In the genomic region with DNA sequence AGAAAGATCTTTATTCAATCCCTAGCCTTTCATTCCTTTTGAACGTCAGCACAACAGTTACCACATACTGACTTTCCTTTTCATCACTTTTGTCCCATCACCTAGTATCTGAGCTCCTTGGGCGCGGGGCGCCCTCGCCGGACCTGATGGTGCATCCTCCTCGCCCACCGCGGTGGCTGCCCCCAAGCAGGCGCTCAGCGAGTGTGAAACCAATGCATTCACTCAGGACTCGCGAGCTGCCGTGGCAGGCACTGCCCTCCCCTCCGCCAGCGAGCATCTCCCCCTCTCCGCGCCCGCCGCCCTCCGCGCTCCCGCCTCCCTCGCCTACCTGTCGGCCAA, we compare ENCODE assay signal across 8 cellular contexts. TPM values are rescaled to one million over a fixed set of nuclear protein-coding genes. Genes with fewer than 3 reads are reported as not detected.
DNase-seq lines count a peak whose midpoint lies in the region; ATAC-seq, FAIRE-seq and TF ChIP-seq lines count a peak whose summit lies in the region.

No MANE protein-coding gene starts in this region.

- no peaks in the 10 kb centered on the region for H3K9me3 Mint-ChIP-seq in activated CD8-positive, alpha-beta T cell treated with anti-CD3 and anti-CD28 coated beads for 36 hours
- no peaks in the 10 kb centered on the region for H3K9me3 Mint-ChIP-seq in activated CD8-positive, alpha-beta T cell treated with anti-CD3 and anti-CD28 coated beads, Interleukin-2, amount 10 ng/mL, durations not matched to agents 7 days and 5 days (ENCODE audit: insufficient read depth)

- H3K4me3 Mint-ChIP-seq in activated CD8-positive, alpha-beta T cell treated with anti-CD3 and anti-CD28 coated beads for 36 hours, result no peak overlapping the region
- no peak overlapping the region for H3K4me3 Mint-ChIP-seq in activated CD8-positive, alpha-beta T cell treated with anti-CD3 and anti-CD28 coated beads, Interleukin-2, amount 10 ng/mL, durations not matched to agents 7 days and 5 days

- CTCF ChIA-PET in endothelial cell of umbilical vein (lab: Charles Lee), result interaction anchor here (0.9 to 2.1 kb wide), 13 partner anchors 10 to 127 kb away, joined by 3 to 9 read pairs (median 3); a partner anchor contains a TSS
- CTCF ChIA-PET in activated CD8-positive, alpha-beta T cell treated with anti-CD3 and anti-CD28 coated beads for 36 hours (lab: Charles Lee), result interaction anchor here (0.8 to 2.1 kb wide), 10 partner anchors 11 to 216 kb away, joined by 3 to 6 read pairs (median 4); a partner anchor contains a TSS
- CTCF ChIA-PET in activated CD8-positive, alpha-beta T cell treated with anti-CD3 and anti-CD28 coated beads, Interleukin-2, amount 10 ng/mL, durations not matched to agents 7 days and 5 days (lab: Charles Lee), result interaction anchor here (0.8 to 3.4 kb wide), 6 partner anchors 11 to 63 kb away, joined by 3 to 14 read pairs (median 4); a partner anchor contains a TSS

- POLR2A ChIA-PET in endothelial cell of umbilical vein (lab: Charles Lee), result no interaction called here
- POLR2A ChIA-PET in activated CD8-positive, alpha-beta T cell treated with anti-CD3 and anti-CD28 coated beads for 36 hours (lab: Charles Lee), result interaction anchor here (0.7 to 2.9 kb wide), 14 partner anchors 9 to 1307 kb away, joined by 3 to 14 read pairs (median 3); a partner anchor contains a TSS
- POLR2A ChIA-PET in activated CD8-positive, alpha-beta T cell treated with anti-CD3 and anti-CD28 coated beads, Interleukin-2, amount 10 ng/mL, durations not matched to agents 7 days and 5 days (lab: Charles Lee), result interaction anchor here (0.8 to 2.2 kb wide), 13 partner anchors 10 to 176 kb away, joined by 3 to 8 read pairs (median 4); a partner anchor contains a TSS

- peak overlapping the region; percentile 92 for H3K4me2 ChIP-seq in endothelial cell of umbilical vein (ENCODE audit: insufficient read depth, low read length)

- FAIRE-seq in endothelial cell of umbilical vein (lab: Jason Lieb, UNC) (peak; percentile 38), frontal cortex (lab: Jason Lieb, UNC) (no peak)

- no peaks in the 10 kb centered on the region for H3K27me3 Mint-ChIP-seq in activated CD8-positive, alpha-beta T cell treated with anti-CD3 and anti-CD28 coated beads for 36 hours
- no peaks in the 10 kb centered on the region for H3K27me3 Mint-ChIP-seq in activated CD8-positive, alpha-beta T cell treated with anti-CD3 and anti-CD28 coated beads, Interleukin-2, amount 10 ng/mL, durations not matched to agents 7 days and 5 days (ENCODE audit: low read depth)

- H3K4me1 ChIP-seq in endothelial cell of umbilical vein (ENCODE audit: control insufficient read depth, extremely low read depth, insufficient read depth, low read length) (peaks cover 11% of the 10 kb centered on the region), neuron (ENCODE audit: insufficient read depth, low read length) (peaks cover 26% of the 10 kb centered on the region)

- no peaks in the 10 kb centered on the region for H3K27me3 ChIP-seq in endothelial cell of umbilical vein (ENCODE audit: control insufficient read depth in 2 of 2, insufficient read depth in 2 of 2, low read length in 2 of 2)
- no peaks in the 10 kb centered on the region for H3K27me3 ChIP-seq in neuron (ENCODE audit: insufficient read depth, low read length)

- peak overlapping the region; percentile 71 for H3K9ac ChIP-seq in endothelial cell of umbilical vein (replicated peaks; ENCODE audit: extremely low read depth, insufficient read depth, low read length)

- H3K27ac Mint-ChIP-seq in activated CD8-positive, alpha-beta T cell treated with anti-CD3 and anti-CD28 coated beads for 36 hours, result no peak overlapping the region
- H3K27ac Mint-ChIP-seq in activated CD8-positive, alpha-beta T cell treated with anti-CD3 and anti-CD28 coated beads, Interleukin-2, amount 10 ng/mL, durations not matched to agents 7 days and 5 days, result no peak overlapping the region

- peaks cover 3% of the 10 kb centered on the region for H4K20me1 ChIP-seq in endothelial cell of umbilical vein (replicated peaks; ENCODE audit: control insufficient read depth, extremely low read depth, insufficient read depth, low read length)

- H3K9me3 ChIP-seq in endothelial cell of umbilical vein (replicated peaks; ENCODE audit: control insufficient read depth, insufficient read depth, low read length) (no peaks in the 10 kb centered on the region), neuron (ENCODE audit: low read length) (no peaks in the 10 kb centered on the region)

- peaks cover 43% of the 10 kb centered on the region for H3K79me2 ChIP-seq in endothelial cell of umbilical vein (ENCODE audit: control insufficient read depth, insufficient read depth, low read length)

- TF ChIP-seq POLR2A in endothelial cell of umbilical vein (IDR thresholded peaks at IDR 0.05; ENCODE audit: low read depth, low read length), result no peak

- H3K36me3 Mint-ChIP-seq in activated CD8-positive, alpha-beta T cell treated with anti-CD3 and anti-CD28 coated beads for 36 hours (ENCODE audit: low read depth), result peaks cover 16% of the 10 kb centered on the region
- H3K36me3 Mint-ChIP-seq in activated CD8-positive, alpha-beta T cell treated with anti-CD3 and anti-CD28 coated beads, Interleukin-2, amount 10 ng/mL, durations not matched to agents 7 days and 5 days (ENCODE audit: low read depth), result peaks cover 21% of the 10 kb centered on the region

- intact Hi-C loops in endothelial cell of umbilical vein (cut with micrococcal nuclease), result no loop called here
- intact Hi-C loops in activated CD8-positive, alpha-beta T cell treated with anti-CD3 and anti-CD28 coated beads for 36 hours (cut with micrococcal nuclease), result no loop called here

- peak; percentile 30 for ATAC-seq in GM19463 (IDR thresholded peaks at IDR 0.05; ENCODE audit: unreplicated experiment)
- ATAC-seq in activated CD8-positive, alpha-beta T cell treated with anti-CD3 and anti-CD28 coated beads for 36 hours, result no peak
- no peak for ATAC-seq in activated CD8-positive, alpha-beta T cell treated with anti-CD3 and anti-CD28 coated beads, Interleukin-2, amount 10 ng/mL, durations not matched to agents 7 days and 5 days

- no peak overlapping the region for H3K27ac ChIP-seq in endothelial cell of umbilical vein (ENCODE audit: insufficient read depth, low read depth, low read length)

- no peak for DNase-seq in Jurkat, Clone E6-1 (ENCODE audit: low read depth, low spot score)
- DNase-seq in endothelial cell of umbilical vein (ENCODE audit: low read depth, low spot score) (no peak), frontal cortex (ENCODE audit: low spot score in 2 of 2) (no peak), NCI-H345 (lab: John Stamatoyannopoulos, UW) (no peak)
- no peak for DNase-seq in activated CD8-positive, alpha-beta T cell treated with anti-CD3 and anti-CD28 coated beads for 36 hours
- DNase-seq in activated CD8-positive, alpha-beta T cell treated with anti-CD3 and anti-CD28 coated beads, Interleukin-2, amount 10 ng/mL, durations not matched to agents 7 days and 5 days, result no peak

- H3K4me1 Mint-ChIP-seq in activated CD8-positive, alpha-beta T cell treated with anti-CD3 and anti-CD28 coated beads for 36 hours (ENCODE audit: low read depth), result peaks cover 40% of the 10 kb centered on the region
- H3K4me1 Mint-ChIP-seq in activated CD8-positive, alpha-beta T cell treated with anti-CD3 and anti-CD28 coated beads, Interleukin-2, amount 10 ng/mL, durations not matched to agents 7 days and 5 days (ENCODE audit: low read depth), result peaks cover 24% of the 10 kb centered on the region

- dilution Hi-C loops in endothelial cell of umbilical vein (cut with MboI; ENCODE audit: extremely low pct_ligation_motif_present, low sequenced_read_pairs), result no loop called here

- no peaks in the 10 kb centered on the region for H3K9me1 ChIP-seq in endothelial cell of umbilical vein (replicated peaks; ENCODE audit: control insufficient read depth, extremely low read depth, insufficient read depth, low read length)

- no peak for TF ChIP-seq CTCF in endothelial cell of umbilical vein (IDR thresholded peaks at IDR 0.05; ENCODE audit: extremely low read depth in 1 of 2, insufficient read depth in 1 of 2, low read depth in 1 of 2, low read length in 2 of 2)
- no peak for TF ChIP-seq CTCF in activated CD8-positive, alpha-beta T cell treated with anti-CD3 and anti-CD28 coated beads for 36 hours (IDR thresholded peaks at IDR 0.05)

- H3K36me3 ChIP-seq in endothelial cell of umbilical vein (ENCODE audit: control insufficient read depth in 2 of 2, extremely low read depth in 1 of 2, insufficient read depth in 2 of 2, low read length in 2 of 2) (peaks cover 6 to 11% of the 10 kb centered on the region in 2 experiments), neuron (ENCODE audit: insufficient read depth, low read length) (peaks cover 21% of the 10 kb centered on the region)

- peak overlapping the region; percentile 90 for H3K4me3 ChIP-seq in Jurkat, Clone E6-1 (ENCODE audit: low read length)
- H3K4me3 ChIP-seq in endothelial cell of umbilical vein (replicated peaks in 1 of 3; ENCODE audit: insufficient read depth in 1 of 3, low read depth in 1 of 3, low read length in 3 of 3), result peak overlapping the region; percentile 45 to 86 (median 77)
- peak overlapping the region; percentile 82 for H3K4me3 ChIP-seq in neuron (ENCODE audit: low read length)

- BruUV-seq in endothelial cell of umbilical vein (replicated peaks; lab: Mats Ljungman, UMichigan), result no TSS peak

- peak overlapping the region; percentile 68 for H2AFZ ChIP-seq in endothelial cell of umbilical vein (ENCODE audit: low read depth, low read length)
- H2AFZ ChIP-seq in neuron (ENCODE audit: low read depth, low read length), result peak overlapping the region; percentile 73

RNA-seq across cellular contexts. Expression of a gene that starts 0.8 kb away (rescaled TPM):
- polyA plus RNA-seq in Jurkat, Clone E6-1 (2012; ENCODE audit: insufficient read depth, insufficient read length), result 1.7 TPM
- total RNA-seq in endothelial cell of umbilical vein (11.0 and 12.6 TPM in 2 replicates), frontal cortex (70.1 TPM)
- polyA plus RNA-seq in endothelial cell of umbilical vein, result 2.9 and 3.1 TPM in 2 replicates
- 3.0 and 3.4 TPM in 2 replicates for polyA plus RNA-seq in endothelial cell of umbilical vein (2011; cell fraction: cytosol; rRNA removed)
- polyA plus RNA-seq in endothelial cell of umbilical vein (2011; cell fraction: nucleus; rRNA removed), result 2.6 and 3.9 TPM in 2 replicates
- 1.4 and 1.9 TPM in 2 replicates for polyA plus RNA-seq in endothelial cell of umbilical vein (2012)
- 25.0 and 33.0 TPM in 2 replicates for polyA minus RNA-seq in endothelial cell of umbilical vein
- 30.5 TPM for polyA minus RNA-seq in endothelial cell of umbilical vein (2011; cell fraction: cytosol; rRNA and poly(A)+ RNA removed)
- polyA minus RNA-seq in endothelial cell of umbilical vein (2011; cell fraction: nucleus; rRNA and poly(A)+ RNA removed), result 5.4 and 8.3 TPM in 2 replicates
- total RNA-seq in activated CD8-positive, alpha-beta T cell treated with anti-CD3 and anti-CD28 coated beads for 36 hours, result 10 to 100 TPM; 19.2 to 19.6 TPM
- 10 to 100 TPM; 12.3 to 13.2 TPM for total RNA-seq in activated CD8-positive, alpha-beta T cell treated with anti-CD3 and anti-CD28 coated beads, Interleukin-2, amount 10 ng/mL, durations not matched to agents 7 days and 5 days

RNA-seq across cellular contexts. Expression of a gene that starts 26.8 kb away (rescaled TPM):
- not detected for polyA plus RNA-seq in Jurkat, Clone E6-1 (2012; ENCODE audit: insufficient read depth, insufficient read length)
- total RNA-seq in endothelial cell of umbilical vein, result not detected in 2 replicates
- 0.10 TPM in 1 of 2 replicates, not detected in the other for polyA plus RNA-seq in endothelial cell of umbilical vein
- polyA plus RNA-seq in endothelial cell of umbilical vein (2011; cell fraction: cytosol; rRNA removed), result 0.03 and 0.04 TPM in 2 replicates
- polyA plus RNA-seq in endothelial cell of umbilical vein (2011; cell fraction: nucleus; rRNA removed), result 0.29 TPM in 1 of 2 replicates, not detected in the other
- polyA plus RNA-seq in endothelial cell of umbilical vein (2012), result not detected in 2 replicates
- polyA minus RNA-seq in endothelial cell of umbilical vein, result 0.12 TPM in 1 of 2 replicates, not detected in the other
- polyA minus RNA-seq in endothelial cell of umbilical vein (2011; cell fraction: cytosol; rRNA and poly(A)+ RNA removed), result not detected
- polyA minus RNA-seq in endothelial cell of umbilical vein (2011; cell fraction: nucleus; rRNA and poly(A)+ RNA removed), result not detected in 2 replicates
- under 1 TPM in 1 of 2 experiments, not detected in 1; 0.36 TPM for total RNA-seq in activated CD8-positive, alpha-beta T cell treated with anti-CD3 and anti-CD28 coated beads for 36 hours
- total RNA-seq in activated CD8-positive, alpha-beta T cell treated with anti-CD3 and anti-CD28 coated beads, Interleukin-2, amount 10 ng/mL, durations not matched to agents 7 days and 5 days, result not detected
- total RNA-seq in frontal cortex, result under 0.01 TPM

RNA-seq across cellular contexts. Expression of a gene that starts 28.4 kb away (rescaled TPM):
- 78.9 TPM for polyA plus RNA-seq in Jurkat, Clone E6-1 (2012; ENCODE audit: insufficient read depth, insufficient read length)
- 57.4 and 67.3 TPM in 2 replicates for total RNA-seq in endothelial cell of umbilical vein
- 75.5 and 92.5 TPM in 2 replicates for polyA plus RNA-seq in endothelial cell of umbilical vein
- polyA plus RNA-seq in endothelial cell of umbilical vein (2011; cell fraction: cytosol; rRNA removed), result 80.0 and 90.6 TPM in 2 replicates
- 84.8 and 107 TPM in 2 replicates for polyA plus RNA-seq in endothelial cell of umbilical vein (2011; cell fraction: nucleus; rRNA removed)
- polyA plus RNA-seq in endothelial cell of umbilical vein (2012), result 89.8 and 107 TPM in 2 replicates
- polyA minus RNA-seq in endothelial cell of umbilical vein, result 53.4 and 54.1 TPM in 2 replicates
- polyA minus RNA-seq in endothelial cell of umbilical vein (2011; cell fraction: cytosol; rRNA and poly(A)+ RNA removed), result 23.6 TPM
- 23.1 and 30.6 TPM in 2 replicates for polyA minus RNA-seq in endothelial cell of umbilical vein (2011; cell fraction: nucleus; rRNA and poly(A)+ RNA removed)
- 10 to 100 TPM; 30.5 to 32.3 TPM for total RNA-seq in activated CD8-positive, alpha-beta T cell treated with anti-CD3 and anti-CD28 coated beads for 36 hours
- 10 to 100 TPM; 15.7 to 17.8 TPM for total RNA-seq in activated CD8-positive, alpha-beta T cell treated with anti-CD3 and anti-CD28 coated beads, Interleukin-2, amount 10 ng/mL, durations not matched to agents 7 days and 5 days
- 131 TPM for total RNA-seq in frontal cortex

RNA-seq across cellular contexts. Expression of a gene that starts 51.7 kb away (rescaled TPM):
- polyA plus RNA-seq in Jurkat, Clone E6-1 (2012; ENCODE audit: insufficient read depth, insufficient read length), result 0.44 TPM
- total RNA-seq in endothelial cell of umbilical vein (163 and 168 TPM in 2 replicates), frontal cortex (9.0 TPM)
- polyA plus RNA-seq in endothelial cell of umbilical vein, result 377 and 431 TPM in 2 replicates
- 210 and 266 TPM in 2 replicates for polyA plus RNA-seq in endothelial cell of umbilical vein (2011; cell fraction: cytosol; rRNA removed)
- 701 and 710 TPM in 2 replicates for polyA plus RNA-seq in endothelial cell of umbilical vein (2011; cell fraction: nucleus; rRNA removed)
- polyA plus RNA-seq in endothelial cell of umbilical vein (2012), result 227 and 335 TPM in 2 replicates
- polyA minus RNA-seq in endothelial cell of umbilical vein, result 162 and 168 TPM in 2 replicates
- 86.1 TPM for polyA minus RNA-seq in endothelial cell of umbilical vein (2011; cell fraction: cytosol; rRNA and poly(A)+ RNA removed)
- polyA minus RNA-seq in endothelial cell of umbilical vein (2011; cell fraction: nucleus; rRNA and poly(A)+ RNA removed), result 97.3 and 130 TPM in 2 replicates
- 1 to 10 TPM in 1 of 2 experiments, under 1 TPM in 1; 0.74 to 1.2 TPM for total RNA-seq in activated CD8-positive, alpha-beta T cell treated with anti-CD3 and anti-CD28 coated beads for 36 hours
- total RNA-seq in activated CD8-positive, alpha-beta T cell treated with anti-CD3 and anti-CD28 coated beads, Interleukin-2, amount 10 ng/mL, durations not matched to agents 7 days and 5 days, result not detected

RNA-seq across cellular contexts. Expression of a gene that starts 52.7 kb away (rescaled TPM):
- polyA plus RNA-seq in Jurkat, Clone E6-1 (2012; ENCODE audit: insufficient read depth, insufficient read length), result 10.5 TPM
- total RNA-seq in endothelial cell of umbilical vein (37.1 and 39.2 TPM in 2 replicates), frontal cortex (10.2 TPM)
- polyA plus RNA-seq in endothelial cell of umbilical vein, result 57.3 and 58.3 TPM in 2 replicates
- polyA plus RNA-seq in endothelial cell of umbilical vein (2011; cell fraction: cytosol; rRNA removed), result 38.0 and 49.5 TPM in 2 replicates
- polyA plus RNA-seq in endothelial cell of umbilical vein (2011; cell fraction: nucleus; rRNA removed), result 18.8 and 20.8 TPM in 2 replicates
- polyA plus RNA-seq in endothelial cell of umbilical vein (2012), result 30.9 and 49.7 TPM in 2 replicates
- 23.4 and 31.7 TPM in 2 replicates for polyA minus RNA-seq in endothelial cell of umbilical vein
- 31.0 TPM for polyA minus RNA-seq in endothelial cell of umbilical vein (2011; cell fraction: cytosol; rRNA and poly(A)+ RNA removed)
- 12.2 and 12.6 TPM in 2 replicates for polyA minus RNA-seq in endothelial cell of umbilical vein (2011; cell fraction: nucleus; rRNA and poly(A)+ RNA removed)
- total RNA-seq in activated CD8-positive, alpha-beta T cell treated with anti-CD3 and anti-CD28 coated beads for 36 hours, result 1 to 10 TPM; 2.6 to 3.2 TPM
- total RNA-seq in activated CD8-positive, alpha-beta T cell treated with anti-CD3 and anti-CD28 coated beads, Interleukin-2, amount 10 ng/mL, durations not matched to agents 7 days and 5 days, result 1 to 10 TPM; 2.7 to 3.5 TPM
